ENCODE assay signal across 21 cellular contexts in the genomic region with DNA sequence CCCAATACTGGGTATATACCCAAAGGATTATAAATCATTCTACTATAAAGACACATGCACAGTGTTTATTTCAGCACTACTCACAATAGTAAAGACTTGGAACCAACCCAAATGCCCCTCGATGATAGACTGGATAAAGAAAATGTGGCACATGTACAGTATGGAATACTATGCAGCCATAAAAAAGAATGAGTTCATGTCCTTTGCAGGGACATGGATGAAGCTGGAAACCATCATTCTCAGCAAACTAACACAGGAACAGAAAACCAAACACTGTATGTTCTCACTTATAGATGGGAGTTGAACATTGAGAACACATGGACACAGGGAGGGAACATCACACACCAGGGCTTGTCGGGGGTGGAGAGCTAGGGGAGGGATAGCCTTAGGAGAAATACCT. TPM values are rescaled to one million over a fixed set of nuclear protein-coding genes. Genes with fewer than 3 reads are reported as not detected.
"Had no signal": no experiment of that assay in that cellular context is flagged by ENCODE, and none has a peak within 500 bp of the region (broad histone marks: within the 10 kb centered on the region; RNA-seq: fewer than 3 reads in every experiment).

No MANE protein-coding gene starts in this region.

RNA-seq across cellular contexts. Expression of a gene that starts 11.0 kb away (rescaled TPM):
- total RNA-seq: activated naive CD4-positive, alpha-beta T cell treated with anti-CD3 and anti-CD28 coated beads for 36 hours; activated naive CD8-positive, alpha-beta T cell treated with anti-CD3 and anti-CD28 coated beads for 36 hours; activated T-cell treated with anti-CD3 and anti-CD28 coated beads, Interleukin-2, amount 50 U/mL, for 4 hours; activated T-helper 1 cell treated with anti-CD3 and anti-CD28 coated beads, Interleukin-12 subunit alpha, Interleukin-12 subunit beta, Interleukin-2, Interleukin-4 antibody, amounts not matched to agents 30 ng/mL and 10 ng/mL and 1 ng/mL, durations not matched to agents 14 hours and 24 hours and 36 hours; activated T-helper 2 cell treated with anti-CD3 and anti-CD28 coated beads, Interferon-gamma antibody, Interleukin-2, Interleukin-4, amounts not matched to agents 10 μg/mL and 5 μg/mL and 100 μg/mL, durations not matched to agents 14 hours and 24 hours and 36 hours; ascending aorta; astrocyte; body of pancreas; bronchial epithelial cell; cardiac septum; cerebellum; chondrocyte had no signal

RNA-seq across cellular contexts. Expression of a gene that starts 27.2 kb away (rescaled TPM):
- total RNA-seq: activated naive CD4-positive, alpha-beta T cell treated with anti-CD3 and anti-CD28 coated beads for 36 hours; activated naive CD4-positive, alpha-beta T cell treated with anti-CD3 and anti-CD28 coated beads, Interleukin-2, amount 50 U/mL, for 72 hours; activated naive CD8-positive, alpha-beta T cell treated with anti-CD3 and anti-CD28 coated beads for 36 hours; activated naive CD8-positive, alpha-beta T cell treated with anti-CD3 and anti-CD28 coated beads, Interleukin-2, amount 10 ng/mL, durations not matched to agents 7 days and 5 days; activated T-cell treated with anti-CD3 and anti-CD28 coated beads, Interleukin-2, amount 50 U/mL, for 72 hours; activated T-helper 1 cell treated with anti-CD3 and anti-CD28 coated beads, Interleukin-12 subunit alpha, Interleukin-12 subunit beta, Interleukin-2, Interleukin-4 antibody, amounts not matched to agents 30 ng/mL and 10 ng/mL and 1 ng/mL, durations not matched to agents 14 hours and 24 hours and 36 hours; activated T-helper 17 cell treated with anti-CD3 and anti-CD28 coated beads, Interleukin-2, amount 50 U/mL, for 72 hours; activated T-helper 2 cell treated with anti-CD3 and anti-CD28 coated beads, Interferon-gamma antibody, Interleukin-2, Interleukin-4, amounts not matched to agents 10 μg/mL and 5 μg/mL and 100 μg/mL, durations not matched to agents 14 hours and 24 hours and 36 hours; adrenal gland; aorta; ascending aorta; astrocyte; body of pancreas; breast epithelium; bronchial epithelial cell; cardiac muscle cell; cardiac septum; cerebellum; chondrocyte had no signal
- polyA plus RNA-seq: adipose tissue, adrenal gland, aorta, cardiac muscle cell had no signal

RNA-seq across cellular contexts. Expression of a gene that starts 53.7 kb away (rescaled TPM):
- total RNA-seq: activated naive CD4-positive, alpha-beta T cell treated with anti-CD3 and anti-CD28 coated beads for 36 hours; activated naive CD8-positive, alpha-beta T cell treated with anti-CD3 and anti-CD28 coated beads for 36 hours; activated naive CD8-positive, alpha-beta T cell treated with anti-CD3 and anti-CD28 coated beads, Interleukin-2, amount 10 ng/mL, durations not matched to agents 7 days and 5 days; activated T-cell treated with anti-CD3 and anti-CD28 coated beads, Interleukin-2, amount 50 U/mL, for 72 hours; activated T-helper 1 cell treated with anti-CD3 and anti-CD28 coated beads, Interleukin-12 subunit alpha, Interleukin-12 subunit beta, Interleukin-2, Interleukin-4 antibody, amounts not matched to agents 30 ng/mL and 10 ng/mL and 1 ng/mL, durations not matched to agents 14 hours and 24 hours and 36 hours; activated T-helper 2 cell treated with anti-CD3 and anti-CD28 coated beads, Interferon-gamma antibody, Interleukin-2, Interleukin-4, amounts not matched to agents 10 μg/mL and 5 μg/mL and 100 μg/mL, durations not matched to agents 14 hours and 24 hours and 36 hours; aorta; ascending aorta; astrocyte; body of pancreas; breast epithelium; bronchial epithelial cell; cardiac muscle cell; cardiac septum; cerebellum; chondrocyte had no signal
- polyA plus RNA-seq: adipose tissue, aorta had no signal
